26 cellular contexts compared by ENCODE assay signal in the genomic region with DNA sequence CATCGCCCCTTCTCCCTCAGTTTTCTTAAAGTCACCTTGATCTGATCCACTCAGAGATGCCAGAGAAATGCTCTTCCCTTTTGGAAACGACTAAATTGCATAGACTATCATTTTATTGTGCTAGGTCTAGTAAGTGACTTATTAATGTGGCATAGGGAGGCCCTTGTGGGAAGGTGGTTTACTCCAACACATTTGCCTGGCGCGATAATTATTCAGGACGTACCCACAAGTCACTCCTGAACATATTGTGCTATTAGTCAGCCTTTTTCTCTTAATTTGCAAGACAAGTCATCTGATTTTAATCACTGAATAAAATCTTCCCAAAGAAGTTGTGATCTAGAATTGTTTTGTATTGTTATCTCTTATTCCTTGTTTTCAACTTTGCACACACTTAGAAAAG. TPM values are rescaled to one million over a fixed set of nuclear protein-coding genes. Genes with fewer than 3 reads are reported as not detected.
DNase-seq lines count a peak whose midpoint lies in the region; ATAC-seq, FAIRE-seq and TF ChIP-seq lines count a peak whose summit lies in the region.
"Had no signal": no experiment of that assay in that cellular context is flagged by ENCODE, and none has a peak within 500 bp of the region (broad histone marks: within the 10 kb centered on the region; RNA-seq: fewer than 3 reads in every experiment).

No MANE protein-coding gene starts in this region.

- H3K9me3 ChIP-seq in IMR-90 (ENCODE audit: control insufficient read depth, insufficient read depth, low read length) (no peaks in the 10 kb centered on the region), parathyroid adenoma (ENCODE audit: control insufficient read depth, low read length) (no peaks in the 10 kb centered on the region)
- H3K9me3 ChIP-seq: A549, upper lobe of right lung had no signal

- no peak overlapping the region for H3K56ac ChIP-seq in IMR-90 (ENCODE audit: extremely low read depth, insufficient read depth, low read length)

- WGBS in IMR-90 (ENCODE audit: extremely low coverage in 2 of 2, insufficient read length in 1 of 2), 2 experiments, result no CpG with 5 or more reads among the region's 5 CpGs

- H3K14ac ChIP-seq in IMR-90 (replicated peaks; ENCODE audit: low read depth, low read length), result no peak overlapping the region

- H3K36me3 ChIP-seq in ACC112 (ENCODE audit: insufficient read depth, low read length) (no peaks in the 10 kb centered on the region), IMR-90 (ENCODE audit: control insufficient read depth, insufficient read depth, low read length) (no peaks in the 10 kb centered on the region), parathyroid adenoma (ENCODE audit: control insufficient read depth, insufficient read depth, low read length) (no peaks in the 10 kb centered on the region)
- H3K36me3 ChIP-seq: upper lobe of right lung had no signal

- ATAC-seq in IMR-90 (ENCODE audit: low read depth), result no peak
- no peak for ATAC-seq in GM21390 (IDR thresholded peaks at IDR 0.05; ENCODE audit: unreplicated experiment)
- no peak for ATAC-seq in GM19395 (IDR thresholded peaks at IDR 0.05; ENCODE audit: unreplicated experiment)
- ATAC-seq in HG02763 (IDR thresholded peaks at IDR 0.05; ENCODE audit: unreplicated experiment), result no peak
- ATAC-seq: A549, left lobe of liver, SK-N-SH treated with all-trans-retinoic acid at 6 μM for 48 hours, upper lobe of right lung had no signal

- H4K8ac ChIP-seq in IMR-90 (ENCODE audit: low read depth in 2 of 2, low read length in 2 of 2), result no peak overlapping the region

- in situ Hi-C loops in IMR-90 (cut with MboI; ENCODE audit: low sequenced_read_pairs), result no loop called here

- intact Hi-C loops in IMR-90 (cut with micrococcal nuclease), result no loop called here

- CTCF ChIA-PET in IMR-90 (lab: Yijun Ruan, JAX), result no interaction called here

- H2AK5ac ChIP-seq in IMR-90 (ENCODE audit: low read depth, low read length), result no peak overlapping the region

- H3K4me1 ChIP-seq in ACC112 (ENCODE audit: control insufficient read depth, insufficient read depth, low read length, unreplicated experiment) (peaks cover 35% of the 10 kb centered on the region), IMR-90 (ENCODE audit: control insufficient read depth, insufficient read depth, low read length) (no peaks in the 10 kb centered on the region), parathyroid adenoma (no peaks in the 10 kb centered on the region)
- H3K4me1 ChIP-seq: A549 had no signal

- no peak overlapping the region for H3K9ac ChIP-seq in IMR-90 (ENCODE audit: low read depth, low read length)
- no peak overlapping the region for H3K9ac ChIP-seq in parathyroid adenoma

- no peak overlapping the region for H4K91ac ChIP-seq in IMR-90 (ENCODE audit: insufficient read depth, low read depth, low read length)

- no peak for TF ChIP-seq RAD21 in IMR-90 (IDR thresholded peaks at IDR 0.05; ENCODE audit: low read length)

- no peak overlapping the region for H3K4me2 ChIP-seq in IMR-90 (ENCODE audit: low read depth, low read length)
- H3K4me2 ChIP-seq in parathyroid adenoma (ENCODE audit: low read length), result peak overlapping the region; percentile 56
- H3K4me2 ChIP-seq: A549 had no signal

- H3K27ac ChIP-seq in ACC112 (ENCODE audit: low read depth, low read length) (peak overlapping the region; percentile 55), IMR-90 (ENCODE audit: insufficient read depth, low read length) (no peak overlapping the region), parathyroid adenoma (no peak overlapping the region)
- H3K27ac ChIP-seq: A549, epithelial cell of prostate, upper lobe of right lung had no signal

- TF ChIP-seq CTCF in IMR-90 (conservative IDR thresholded peaks at IDR 0.05; ENCODE audit: low read depth, low read length) (no peak), parathyroid adenoma (IDR thresholded peaks at IDR 0.05) (no peak), D721Med (IDR thresholded peaks at IDR 0.05; ENCODE audit: insufficient read depth, missing control alignments) (no peak)

- FAIRE-seq in endometrium (lab: Jason Lieb, UNC) (peak; percentile 4), D721Med (lab: Jason Lieb, UNC) (no peak)
- FAIRE-seq: A549 had no signal

- peak overlapping the region; percentile 43; the same call in 1 of the 3 replicates for H2BK15ac ChIP-seq in IMR-90 (ENCODE audit: low read depth, low read length)

- dilution Hi-C loops in IMR-90 (cut with HindIII; ENCODE audit: low sequenced_read_pairs, unreplicated experiment), result no loop called here

- H3K79me2 ChIP-seq in ACC112 (ENCODE audit: control insufficient read depth, insufficient read depth, low read length, unreplicated experiment), result no peaks in the 10 kb centered on the region
- no peaks in the 10 kb centered on the region for H3K79me2 ChIP-seq in parathyroid adenoma

- BruUV-seq in IMR-90 (replicated peaks; lab: Mats Ljungman, UMichigan), result no TSS peak

- no peak overlapping the region for H2AK9ac ChIP-seq in IMR-90 (replicated peaks; ENCODE audit: low read depth, low read length, poor library complexity)

- no peaks in the 10 kb centered on the region for H3K9me1 ChIP-seq in IMR-90 (ENCODE audit: insufficient read depth, low read length)

- H3K23ac ChIP-seq in IMR-90 (ENCODE audit: low read depth, low read length), result no peak overlapping the region

- H3K27me3 ChIP-seq in ACC112 (ENCODE audit: insufficient read depth, low read length) (no peaks in the 10 kb centered on the region), IMR-90 (ENCODE audit: control insufficient read depth, insufficient read depth, low read length) (no peaks in the 10 kb centered on the region), parathyroid adenoma (ENCODE audit: control insufficient read depth, insufficient read depth, low read length) (no peaks in the 10 kb centered on the region)
- H3K27me3 ChIP-seq: upper lobe of right lung had no signal

- H3K4ac ChIP-seq in IMR-90 (ENCODE audit: low read depth, low read length), result no peak overlapping the region

- no peak overlapping the region for H2BK5ac ChIP-seq in IMR-90 (ENCODE audit: low read depth, low read length, poor library complexity, severe bottlenecking)

- no peak overlapping the region for H3K18ac ChIP-seq in IMR-90 (ENCODE audit: low read depth, low read length)

- H3K4me3 ChIP-seq in ACC112 (ENCODE audit: low read depth, low read length) (no peak overlapping the region), IMR-90 (ENCODE audit: insufficient read depth, low read depth, low read length) (no peak overlapping the region), parathyroid adenoma (ENCODE audit: low read depth, low read length) (peak overlapping the region; percentile 12)
- H3K4me3 ChIP-seq: A549, upper lobe of right lung had no signal

- H2BK20ac ChIP-seq in IMR-90 (ENCODE audit: low read depth, low read length), result no peak overlapping the region

- H3K79me1 ChIP-seq in IMR-90 (ENCODE audit: low read depth in 1 of 2, low read length in 2 of 2), result no peaks in the 10 kb centered on the region

- POLR2A ChIA-PET in IMR-90 (lab: Charles Lee; ENCODE audit: unreplicated experiment), result no interaction called here

- no peak overlapping the region for H2BK120ac ChIP-seq in IMR-90 (ENCODE audit: low read depth, low read length)

- no peak overlapping the region for H4K5ac ChIP-seq in IMR-90 (ENCODE audit: low read depth, low read length)

- no peak overlapping the region for H2AFZ ChIP-seq in ACC112 (ENCODE audit: low read length, unreplicated experiment)
- H2AFZ ChIP-seq in IMR-90 (replicated peaks; ENCODE audit: low read length, poor library complexity), result no peak overlapping the region
- no peak overlapping the region for H2AFZ ChIP-seq in parathyroid adenoma

- no peak for TF ChIP-seq POLR2A in IMR-90 (IDR thresholded peaks at IDR 0.05; ENCODE audit: low read depth, low read length)

- H4K20me1 ChIP-seq in IMR-90 (ENCODE audit: insufficient read depth, low read length), result no peaks in the 10 kb centered on the region

- DNase-seq in IMR-90 (no peak), D721Med (ENCODE audit: insufficient read length, low spot score) (no peak)
- DNase-seq: activated CD4-positive, alpha-beta memory T cell treated with anti-CD3 and anti-CD28 coated beads for 36 hours; activated CD4-positive, CD25-positive, alpha-beta regulatory T cell; activated gamma-delta T cell treated with Interleukin-2 at 50 U/mL for 16 hours; amygdala; C1 segment of cervical spinal cord; DMS 273 treated with DMSO at 0.1 percent for 48 hours; GDM1; glutamatergic neuron; GOT3; midbrain; NCI-H1105 treated with DMSO at 0.1 percent for 48 hours; NCI-H2081; NCI-H446 treated with DMSO at 0.1 percent for 48 hours; upper lobe of right lung had no signal

TF ChIP-seq in IMR-90, 13 proteins besides CTCF, POLR2A, EP300 and RAD21 (continues in another document):
- TF ChIP-seq RFX5 (IDR thresholded peaks at IDR 0.05; ENCODE audit: low read depth, low read length) (no peak), SMC3 (IDR thresholded peaks at IDR 0.05; ENCODE audit: low read depth, low read length) (no peak), CEBPB (IDR thresholded peaks at IDR 0.05; ENCODE audit: low read depth, low read length) (no peak), MAZ (IDR thresholded peaks at IDR 0.05; ENCODE audit: borderline replicate concordance, low read depth, low read length) (no peak), NFE2L2 (IDR thresholded peaks at IDR 0.05; ENCODE audit: low read depth, low read length) (no peak), CHD1 (IDR thresholded peaks at IDR 0.05; ENCODE audit: low read depth, low read length) (no peak), BHLHE40 (IDR thresholded peaks at IDR 0.05; ENCODE audit: low read depth, low read length) (no peak), MXI1 (IDR thresholded peaks at IDR 0.05; ENCODE audit: borderline replicate concordance, low read depth, low read length) (no peak), RCOR1 (IDR thresholded peaks at IDR 0.05; ENCODE audit: insufficient replicate concordance, low read length) (no peak)
- TF ChIP-seq, protein P1, sequence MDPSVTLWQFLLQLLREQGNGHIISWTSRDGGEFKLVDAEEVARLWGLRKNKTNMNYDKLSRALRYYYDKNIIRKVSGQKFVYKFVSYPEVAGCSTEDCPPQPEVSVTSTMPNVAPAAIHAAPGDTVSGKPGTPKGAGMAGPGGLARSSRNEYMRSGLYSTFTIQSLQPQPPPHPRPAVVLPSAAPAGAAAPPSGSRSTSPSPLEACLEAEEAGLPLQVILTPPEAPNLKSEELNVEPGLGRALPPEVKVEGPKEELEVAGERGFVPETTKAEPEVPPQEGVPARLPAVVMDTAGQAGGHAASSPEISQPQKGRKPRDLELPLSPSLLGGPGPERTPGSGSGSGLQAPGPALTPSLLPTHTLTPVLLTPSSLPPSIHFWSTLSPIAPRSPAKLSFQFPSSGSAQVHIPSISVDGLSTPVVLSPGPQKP (IDR thresholded peaks at IDR 0.05; ENCODE audit: borderline replicate concordance, low read depth, low read length), result no peak

RNA-seq across cellular contexts. Expression of a gene that starts 7.6 kb away (rescaled TPM):
- total RNA-seq in IMR-90 (2012; rRNA removed), result 0.18 and 0.28 TPM in 2 replicates
- 0.07 and 0.12 TPM in 2 replicates for polyA plus RNA-seq in IMR-90 (2012; rRNA removed)
- polyA plus RNA-seq in IMR-90 (2012; cell fraction: cytosol; rRNA removed), result 0.03 and 0.04 TPM in 2 replicates
- polyA plus RNA-seq in IMR-90 (2012; cell fraction: nucleus; rRNA removed; ENCODE audit: low replicate concordance), result 0.03 and 0.13 TPM in 2 replicates
- total RNA-seq: activated CD4-positive, alpha-beta memory T cell treated with anti-CD3 and anti-CD28 coated beads for 36 hours had no signal
